ENCODE assay signal across 9 cellular contexts in genomic region chr11:110435780-110436717, GRCh38. TPM values are rescaled to one million over a fixed set of nuclear protein-coding genes. Genes with fewer than 3 reads are reported as not detected.
DNase-seq lines count a peak whose midpoint lies in the region; ATAC-seq and TF ChIP-seq lines count a peak whose summit lies in the region.
"Had no signal": no experiment of that assay in that cellular context is flagged by ENCODE, and none has a peak within 500 bp of the region (broad histone marks: within the 10 kb centered on the region; RNA-seq: fewer than 3 reads in every experiment).

No MANE protein-coding gene starts in this region.

- H3K36me3 ChIP-seq in breast epithelium (no peaks in the 10 kb centered on the region), mammary epithelial cell (ENCODE audit: insufficient read depth, low read length) (no peaks in the 10 kb centered on the region)

- H3K27ac ChIP-seq in breast epithelium (no peak overlapping the region), mammary epithelial cell (ENCODE audit: insufficient read depth, low read depth, low read length) (no peak overlapping the region)

- TF ChIP-seq CTCF in MCF 10A (IDR thresholded peaks at IDR 0.05; ENCODE audit: unreplicated experiment): no peak
- TF ChIP-seq CTCF in breast epithelium (IDR thresholded peaks at IDR 0.05): no peak
- TF ChIP-seq CTCF in mammary epithelial cell (conservative IDR thresholded peaks at IDR 0.05 in 1 of 2, IDR thresholded peaks at IDR 0.05 in 1 of 2; ENCODE audit: extremely low read depth in 1 of 2, insufficient read depth in 1 of 2, low read depth in 1 of 2, low read length in 2 of 2): no peak

- peaks cover 38% of the 10 kb centered on the region for H3K4me1 Mint-ChIP-seq in MCF 10A (ENCODE audit: insufficient read depth, unreplicated experiment)
- peaks cover 52% of the 10 kb centered on the region for H3K4me1 Mint-ChIP-seq in stimulated activated effector memory CD8-positive, alpha-beta T cell treated with anti-CD3 and anti-CD28 coated beads, Interleukin-12 subunit alpha, Interleukin-12 subunit beta, amount 100 ng/mL, for 72 hours

- BruUV-seq in MCF 10A (replicated peaks; lab: Mats Ljungman, UMichigan) (no TSS peak), mammary epithelial cell (replicated peaks; lab: Mats Ljungman, UMichigan) (no TSS peak)

- no peak overlapping the region for H3K4me3 ChIP-seq in breast epithelium
- H3K4me3 ChIP-seq in mammary epithelial cell (replicated peaks in 1 of 3; ENCODE audit: insufficient read depth in 1 of 3, low read depth in 2 of 3, low read length in 3 of 3): no peak overlapping the region

- POLR2A ChIA-PET in MCF 10A (lab: Yijun Ruan, JAX): interaction anchor here (0.9 to 1.7 kb wide), 5 partner anchors 10 to 794 kb away, joined by 3 to 5 read pairs (median 4); no protein-coding TSS in a partner anchor

- H3K4me3 Mint-ChIP-seq in MCF 10A (ENCODE audit: unreplicated experiment): peak overlapping the region; percentile 23
- no peak overlapping the region for H3K4me3 Mint-ChIP-seq in stimulated activated effector memory CD8-positive, alpha-beta T cell treated with anti-CD3 and anti-CD28 coated beads, Interleukin-12 subunit alpha, Interleukin-12 subunit beta, amount 100 ng/mL, for 72 hours

- no peak for TF ChIP-seq POLR2A in breast epithelium (IDR thresholded peaks at IDR 0.05)

- H4K20me1 ChIP-seq in mammary epithelial cell (ENCODE audit: insufficient read depth, low read length): no peaks in the 10 kb centered on the region

- H3K9me3 Mint-ChIP-seq in MCF 10A (ENCODE audit: unreplicated experiment): no peaks in the 10 kb centered on the region
- no peaks in the 10 kb centered on the region for H3K9me3 Mint-ChIP-seq in stimulated activated effector memory CD8-positive, alpha-beta T cell treated with anti-CD3 and anti-CD28 coated beads, Interleukin-12 subunit alpha, Interleukin-12 subunit beta, amount 100 ng/mL, for 72 hours

- no peak overlapping the region for H2AFZ ChIP-seq in mammary epithelial cell (ENCODE audit: low read depth, low read length)

- H3K36me3 Mint-ChIP-seq in MCF 10A (ENCODE audit: insufficient read depth, unreplicated experiment): peaks cover 24% of the 10 kb centered on the region
- peaks cover 45% of the 10 kb centered on the region for H3K36me3 Mint-ChIP-seq in stimulated activated effector memory CD8-positive, alpha-beta T cell treated with anti-CD3 and anti-CD28 coated beads, Interleukin-12 subunit alpha, Interleukin-12 subunit beta, amount 100 ng/mL, for 72 hours

- dilution Hi-C loops in mammary epithelial cell (cut with HindIII; ENCODE audit: low sequenced_read_pairs): no loop called here

- DNase-seq in MCF 10A (ENCODE audit: unreplicated experiment) (peak; percentile 64), breast epithelium (ENCODE audit: low spot score in 2 of 2) (no peak), mammary epithelial cell (peak; percentile 33), NCI-H2196 treated with DMSO at 0.1 percent for 48 hours (lab: John Stamatoyannopoulos, UW; ENCODE audit: unreplicated experiment) (no peak), SHP77 (lab: John Stamatoyannopoulos, UW) (no peak), NCI-H146 treated with DMSO at 0.1 percent for 48 hours (lab: John Stamatoyannopoulos, UW; ENCODE audit: unreplicated experiment) (no peak)
- no peak for DNase-seq in stimulated activated effector memory CD8-positive, alpha-beta T cell treated with anti-CD3 and anti-CD28 coated beads, Interleukin-12 subunit alpha, Interleukin-12 subunit beta, amount 100 ng/mL, for 72 hours (ENCODE audit: low spot score in 2 of 2)
- DNase-seq: NCI-H1092 had no signal

- H3K9me3 ChIP-seq in breast epithelium (no peaks in the 10 kb centered on the region), mammary epithelial cell (replicated peaks; ENCODE audit: insufficient read depth, low read length) (no peaks in the 10 kb centered on the region)

- ATAC-seq in HG03095 (IDR thresholded peaks at IDR 0.05; ENCODE audit: unreplicated experiment): peak; percentile 45
- ATAC-seq in stimulated activated effector memory CD8-positive, alpha-beta T cell treated with anti-CD3 and anti-CD28 coated beads, Interleukin-12 subunit alpha, Interleukin-12 subunit beta, amount 100 ng/mL, for 72 hours: peak; percentile 62

- H3K4me1 ChIP-seq in breast epithelium (peaks cover 0 to 4% of the 10 kb centered on the region in 2 donors), mammary epithelial cell (ENCODE audit: insufficient read depth, low read length) (peaks cover 27% of the 10 kb centered on the region)

- intact Hi-C loops in MCF 10A (cut with micrococcal nuclease): loop anchor here (1.0 kb wide), 1 partner anchor 1010 kb away; no protein-coding TSS in a partner anchor
- intact Hi-C loops in breast epithelium (cut with DNase I; ENCODE audit: low total_unique reads): no loop called here
- intact Hi-C loops in mammary epithelial cell (cut with micrococcal nuclease): loop anchor here (2.0 kb wide), 1 partner anchor 1011 kb away; no protein-coding TSS in a partner anchor

- 100% methylated on average over 5 of the region's 8 CpGs for WGBS in mammary epithelial cell (ENCODE audit: low coverage, missing lambda C conversion rate)

- CTCF ChIA-PET in MCF 10A (lab: Yijun Ruan, JAX) (interaction anchor here (0.6 to 7.2 kb wide), 24 partner anchors 10 to 1460 kb away, joined by 3 to 73 read pairs (median 4); no protein-coding TSS in a partner anchor), mammary epithelial cell (lab: Charles Lee; ENCODE audit: low non-redundant PET) (interaction anchor here (0.6 kb wide), 1 partner anchor 990 kb away, joined by 4 read pairs; no protein-coding TSS in a partner anchor)

- peak overlapping the region; percentile 52 for H3K4me2 ChIP-seq in mammary epithelial cell (ENCODE audit: insufficient read depth, low read depth, low read length)

- H3K27me3 ChIP-seq in breast epithelium (no peaks in the 10 kb centered on the region), mammary epithelial cell (ENCODE audit: insufficient read depth, low read length) (no peaks in the 10 kb centered on the region)

- in situ Hi-C loops in mammary epithelial cell (cut with MboI; ENCODE audit: low sequenced_read_pairs in 2 of 2): no loop called here

- no peak overlapping the region for H3K27ac Mint-ChIP-seq in MCF 10A (ENCODE audit: low read depth, unreplicated experiment)
- H3K27ac Mint-ChIP-seq in stimulated activated effector memory CD8-positive, alpha-beta T cell treated with anti-CD3 and anti-CD28 coated beads, Interleukin-12 subunit alpha, Interleukin-12 subunit beta, amount 100 ng/mL, for 72 hours: no peak overlapping the region

- H3K27me3 Mint-ChIP-seq in MCF 10A (ENCODE audit: insufficient read depth, unreplicated experiment): no peaks in the 10 kb centered on the region

- peaks cover 85% of the 10 kb centered on the region for H3K79me2 ChIP-seq in mammary epithelial cell (ENCODE audit: insufficient read depth, low read length)

- H3K9ac ChIP-seq in mammary epithelial cell (ENCODE audit: insufficient read depth, low read length): no peak overlapping the region

RNA-seq across cellular contexts. Expression of gene FDX1, which starts 6.3 kb away (rescaled TPM):
- total RNA-seq in MCF 10A (2022): 19.9 and 21.1 TPM in 2 replicates
- 10 to 100 TPM; 12.5 to 18.3 (median 15.2) TPM for total RNA-seq in breast epithelium
- total RNA-seq in mammary epithelial cell: 10 to 100 TPM in 1 of 2 donors, 1 to 10 TPM in 1; 8.0 to 13.3 TPM
- polyA plus RNA-seq in mammary epithelial cell: 6.8 TPM
- 0.26 TPM for polyA minus RNA-seq in mammary epithelial cell

Comparison
In these comparisons a context has a peak if more than half of its experiments do, and no peak if none do; other contexts are left out.
1. DNase-seq: peak in MCF 10A (single experiment) and mammary epithelial cell (single experiment); none in breast epithelium (0 of 2), stimulated activated effector memory CD8-positive, alpha-beta T cell treated with anti-CD3 and anti-CD28 coated beads, Interleukin-12 subunit alpha, Interleukin-12 subunit beta, amount 100 ng/mL, for 72 hours (0 of 2), NCI-H2196 treated with DMSO at 0.1 percent for 48 hours (single experiment), SHP77 (0 of 2) and NCI-H146 treated with DMSO at 0.1 percent for 48 hours (single experiment).